In genomic region chr17:38403491-38403890, GRCh38 we compare ENCODE assay signal across 12 cellular contexts. TPM values are rescaled to one million over a fixed set of nuclear protein-coding genes. Genes with fewer than 3 reads are reported as not detected.
A peak's percentile ranks its signal among the peaks of the same experiment; 100 is the strongest.
DNase-seq lines count a peak whose midpoint lies in the region; ATAC-seq and TF ChIP-seq lines count a peak whose summit lies in the region.
"Had no signal": no experiment of that assay in that cellular context is flagged by ENCODE, and none has a peak within 500 bp of the region (broad histone marks: within the 10 kb centered on the region; RNA-seq: fewer than 3 reads in every experiment).

No MANE protein-coding gene starts in this region.

- peaks cover 16 to 55% of the 10 kb centered on the region in 2 experiments for H3K36me3 ChIP-seq in HEK293 (ENCODE audit: control insufficient read depth in 2 of 2, insufficient read depth in 1 of 2, low read length in 2 of 2)

- no peak for TF ChIP-seq CTCF in HEK293 (tag by site-specific recombination; IDR thresholded peaks at IDR 0.05)
- TF ChIP-seq CTCF in fibroblast of pulmonary artery (IDR thresholded peaks at IDR 0.05; ENCODE audit: low read length, missing control alignments) = no peak
- no peak for TF ChIP-seq CTCF in CD14-positive monocyte (IDR thresholded peaks at IDR 0.05)

- DNase-seq in ACHN (peak; percentile 14), RKO (ENCODE audit: low spot score) (peak; percentile 22), fibroblast of pulmonary artery (ENCODE audit: low read depth) (peak; percentile 28), CD14-positive monocyte (ENCODE audit: low spot score) (no peak), substantia nigra (lab: John Stamatoyannopoulos, UW) (no peak)
- DNase-seq: NCI-H1436 treated with DMSO at 0.1 percent for 48 hours, nucleus accumbens had no signal

- H3K9me3 Mint-ChIP-seq in CD14-positive monocyte = no peaks in the 10 kb centered on the region

- peaks cover 0 to 3% (median 0%) of the 10 kb centered on the region in 3 donors for H3K27me3 Mint-ChIP-seq in CD14-positive monocyte (ENCODE audit: low read depth in 3 of 3)

- POLR2A ChIA-PET in HEK293 (lab: Yijun Ruan, JAX) = interaction anchor here (1.2 kb wide), 3 partner anchors 11 to 62 kb away, joined by 3 to 6 read pairs (median 4); partner anchors contain the start of gene SOCS7

- no peak overlapping the region for H3K27ac ChIP-seq in HEK293 (ENCODE audit: extremely low read depth, low read depth, low read length)
- no peak overlapping the region for H3K27ac ChIP-seq in substantia nigra (ENCODE audit: low read depth, low read length, poor library complexity, severe bottlenecking)
- H3K27ac ChIP-seq: cardiac muscle cell, esophagus muscularis mucosa had no signal

- no peak overlapping the region for H3K4me3 Mint-ChIP-seq in CD14-positive monocyte

- peaks cover 4% of the 10 kb centered on the region for H3K4me1 Mint-ChIP-seq in CD14-positive monocyte

- H3K27ac Mint-ChIP-seq in CD14-positive monocyte = peak overlapping the region in 1 of 7 donors; percentile 2

- no peaks in the 10 kb centered on the region for H3K9me3 ChIP-seq in HEK293 (ENCODE audit: control insufficient read depth, insufficient read depth, low read depth, low read length)
- H3K9me3 ChIP-seq: esophagus muscularis mucosa had no signal

- ATAC-seq in HG03097 (IDR thresholded peaks at IDR 0.05; ENCODE audit: low FRiP score, unreplicated experiment) (no peak), GM18502 (IDR thresholded peaks at IDR 0.05; ENCODE audit: poor library complexity, unreplicated experiment) (no peak)

- intact Hi-C loops in CD14-positive monocyte (cut with micrococcal nuclease) = no loop called here

- peaks cover 7% of the 10 kb centered on the region; the same call in 1 of the 2 replicates for H3K4me1 ChIP-seq in HEK293 (ENCODE audit: control insufficient read depth, insufficient read depth, low read length)
- H3K4me1 ChIP-seq: esophagus muscularis mucosa had no signal

- H3K4me3 ChIP-seq in HEK293 (ENCODE audit: low read depth, low read length) (no peak overlapping the region), fibroblast of pulmonary artery (replicated peaks; ENCODE audit: low read depth, low read length) (no peak overlapping the region)
- H3K4me3 ChIP-seq: cardiac muscle cell, esophagus muscularis mucosa had no signal

- CTCF ChIA-PET in HEK293 (lab: Yijun Ruan, JAX) = interaction anchor here (0.6 to 6.2 kb wide), 13 partner anchors 10 to 1005 kb away, joined by 3 to 41 read pairs (median 5); no protein-coding TSS in a partner anchor

- peaks cover 36 to 41% of the 10 kb centered on the region in 2 donors for H3K36me3 Mint-ChIP-seq in CD14-positive monocyte

- in situ Hi-C loops in ACHN (cut with HindIII; ENCODE audit: low pct_ligation_motif_present, low pct_unique_long_range_greater_than_20kb, low sequenced_read_pairs) = no loop called here

TF ChIP-seq in HEK293, 187 proteins besides CTCF, POLR2A, EP300 and RAD21:
- TF ChIP-seq ZSCAN4 (tag by site-specific recombination; IDR thresholded peaks at IDR 0.05) (peak; percentile 64), OSR2 (tag by site-specific recombination; IDR thresholded peaks at IDR 0.05) (peak; percentile 45; the same call in 1 of the 2 replicates), PATZ1 (tag by site-specific recombination; IDR thresholded peaks at IDR 0.05) (0 out of 2 replicates have a peak, but pooled peaks have one; percentile 30), ZNF792 (tag by site-specific recombination; IDR thresholded peaks at IDR 0.05) (no peak), ZBTB48 (tag by site-specific recombination; IDR thresholded peaks at IDR 0.05) (peak; percentile 72; the same call in 1 of the 2 replicates), ZBTB44 (tag by site-specific recombination; IDR thresholded peaks at IDR 0.05) (peak; percentile 78), KLF1 (tag by site-specific recombination; IDR thresholded peaks at IDR 0.05) (peak; percentile 51), SP3 (tag by site-specific recombination; IDR thresholded peaks at IDR 0.05) (0 out of 2 replicates have a peak, but pooled peaks have one; percentile 11), TCF7L2 (IDR thresholded peaks at IDR 0.05; ENCODE audit: borderline replicate concordance, low read depth, low read length) (no peak), KLF9 (tag by site-specific recombination; IDR thresholded peaks at IDR 0.05; ENCODE audit: low read depth) (0 out of 2 replicates have a peak, but pooled peaks have one; percentile 39)

RNA-seq across cellular contexts. Expression of gene ARHGAP23, which starts 24.8 kb away (rescaled TPM):
- under 1 TPM; 0.03 to 0.09 TPM for polyA plus RNA-seq in CD14-positive monocyte

RNA-seq across cellular contexts. Expression of gene SOCS7, which starts 51.8 kb away (rescaled TPM):
- under 1 TPM; 0.14 to 0.15 TPM for polyA plus RNA-seq in CD14-positive monocyte

RNA-seq across cellular contexts. Expression of gene GPR179, which starts 59.7 kb away (rescaled TPM):
- not detected for polyA plus RNA-seq in CD14-positive monocyte
- polyA plus RNA-seq: cardiac muscle cell had no signal

Comparison
In these comparisons a context has a peak if more than half of its experiments do, and no peak if none do; other contexts are left out.
1. DNase-seq: peak in ACHN (single experiment), RKO (single experiment) and fibroblast of pulmonary artery (single experiment); none in CD14-positive monocyte (single experiment) and substantia nigra (0 of 49).